1 cellular context compared by ENCODE assay signal in genomic region chr21:37266515-37267221, GRCh38.
TF ChIP-seq lines count a peak whose summit lies in the region.

No MANE protein-coding gene starts in this region.

TF ChIP-seq in K562, 482 proteins besides CTCF, POLR2A, EP300 and RAD21 (continued from another document and continues in another):
- 0 out of 2 replicates have a peak, but pooled peaks have one; percentile 45 for TF ChIP-seq THAP12 (CRISPR knock-in tag; IDR thresholded peaks at IDR 0.05)
- TF ChIP-seq NFXL1 (CRISPR knock-in tag; IDR thresholded peaks at IDR 0.05) = no peak
- peak; percentile 66 for TF ChIP-seq PCBP2 (IDR thresholded peaks at IDR 0.05; ENCODE audit: low read depth, low read length, poor library complexity, severe bottlenecking)
- no peak for TF ChIP-seq U2AF2 (optimal IDR thresholded peaks at IDR 0.05; ENCODE audit: low read depth, low read length)
- TF ChIP-seq ARID1B (IDR thresholded peaks at IDR 0.05) = no peak
- peak; percentile 49; the same call in 1 of the 2 replicates for TF ChIP-seq ZBTB1 (CRISPR knock-in tag; IDR thresholded peaks at IDR 0.05; ENCODE audit: borderline replicate concordance, low read depth)
- no peak for TF ChIP-seq PHF21A (IDR thresholded peaks at IDR 0.05; ENCODE audit: borderline replicate concordance, low read depth)
- TF ChIP-seq EP400 (IDR thresholded peaks at IDR 0.05) = no peak
- TF ChIP-seq E2F4 (CRISPR knock-in tag; IDR thresholded peaks at IDR 0.05; ENCODE audit: low read depth) = peak; percentile 50; the same call in 1 of the 2 replicates
- TF ChIP-seq PBX2 (CRISPR knock-in tag; IDR thresholded peaks at IDR 0.05; ENCODE audit: low read depth) = no peak
- TF ChIP-seq PBX2 (tag; conservative IDR thresholded peaks at IDR 0.05; ENCODE audit: low read depth) = no peak
- TF ChIP-seq ZNF184 (CRISPR knock-in tag; IDR thresholded peaks at IDR 0.05) = no peak
- no peak for TF ChIP-seq TSC22D4 (tag; IDR thresholded peaks at IDR 0.05)
- TF ChIP-seq PREB (CRISPR knock-in tag; IDR thresholded peaks at IDR 0.05) = 0 out of 2 replicates have a peak, but pooled peaks have one; percentile 60
- TF ChIP-seq ZNF354B (CRISPR knock-in tag; IDR thresholded peaks at IDR 0.05) = no peak
- TF ChIP-seq SIRT6 (IDR thresholded peaks at IDR 0.05; ENCODE audit: low read depth, low read length) = no peak
- peak; percentile 77; the same call in 1 of the 2 replicates for TF ChIP-seq E2F3 (CRISPR knock-in tag; IDR thresholded peaks at IDR 0.05)
- no peak for TF ChIP-seq ZNF143 (CRISPR knock-in tag; IDR thresholded peaks at IDR 0.05)
- 0 out of 2 replicates have a peak, but pooled peaks have one; percentile 44 for TF ChIP-seq ZSCAN32 (CRISPR knock-in tag; IDR thresholded peaks at IDR 0.05)
- no peak for TF ChIP-seq NCOR1 (IDR thresholded peaks at IDR 0.05)
- TF ChIP-seq TEAD1 (CRISPR knock-in tag; IDR thresholded peaks at IDR 0.05) = no peak
- peak; percentile 73; the same call in 1 of the 2 replicates for TF ChIP-seq RREB1 (CRISPR knock-in tag; IDR thresholded peaks at IDR 0.05)
- no peak for TF ChIP-seq ZC3H11A (IDR thresholded peaks at IDR 0.05; ENCODE audit: low read depth, low read length)
- peak; percentile 98; the same call in 1 of the 2 replicates for TF ChIP-seq KAT7 (CRISPR knock-in tag; IDR thresholded peaks at IDR 0.05; ENCODE audit: borderline replicate concordance)
- TF ChIP-seq ZNF3 (CRISPR knock-in tag; IDR thresholded peaks at IDR 0.05) = peak; percentile 68; the same call in 1 of the 2 replicates
- no peak for TF ChIP-seq NFATC3 (IDR thresholded peaks at IDR 0.05)
- no peak for TF ChIP-seq ZNF280A (IDR thresholded peaks at IDR 0.05; ENCODE audit: low read depth, partially characterized antibody)
- no peak for TF ChIP-seq SIN3A (IDR thresholded peaks at IDR 0.05; ENCODE audit: borderline replicate concordance in 2 of 2, control insufficient read depth in 1 of 2, low read depth in 2 of 2, low read length in 2 of 2)
- TF ChIP-seq RBBP5 (IDR thresholded peaks at IDR 0.05; ENCODE audit: borderline replicate concordance, insufficient read depth, low read length, poor library complexity, severe bottlenecking) = peak; percentile 37
- TF ChIP-seq TAF7 (tag; IDR thresholded peaks at IDR 0.05) = no peak
- TF ChIP-seq NELFE (IDR thresholded peaks at IDR 0.05; ENCODE audit: insufficient read depth, insufficient read length) = no peak
- TF ChIP-seq ZEB2 (IDR thresholded peaks at IDR 0.05) = peak; percentile 77
- TF ChIP-seq TEAD2 (tag; IDR thresholded peaks at IDR 0.05) = no peak
- 0 out of 2 replicates have a peak, but pooled peaks have one; percentile 17 for TF ChIP-seq AFF4 (CRISPR knock-in tag; IDR thresholded peaks at IDR 0.05)
- 0 out of 2 replicates have a peak, but pooled peaks have one; percentile 14 for TF ChIP-seq HIVEP1 (CRISPR knock-in tag; IDR thresholded peaks at IDR 0.05)
- TF ChIP-seq ZNF12 (CRISPR knock-in tag; IDR thresholded peaks at IDR 0.05) = peak; percentile 55; the same call in 1 of the 2 replicates
- peak; percentile 14 to 20 for TF ChIP-seq E2F6 (IDR thresholded peaks at IDR 0.05; ENCODE audit: borderline replicate concordance in 1 of 2, extremely low read depth in 1 of 2, insufficient read depth in 1 of 2, insufficient read length in 1 of 2, low read depth in 1 of 2, low read length in 1 of 2, poor library complexity in 1 of 2, severe bottlenecking in 1 of 2)
- TF ChIP-seq NR4A1 (CRISPR knock-in tag; IDR thresholded peaks at IDR 0.05) = peak; percentile 15; the same call in 1 of the 2 replicates
- TF ChIP-seq NR4A1 (tag; IDR thresholded peaks at IDR 0.05) = no peak
- TF ChIP-seq CBX8 (IDR thresholded peaks at IDR 0.05; ENCODE audit: borderline replicate concordance, extremely low read depth, low read depth, low read length, poor library complexity, severe bottlenecking) = no peak
- no peak for TF ChIP-seq KLF1 (tag; IDR thresholded peaks at IDR 0.05)
- TF ChIP-seq ESRRB (CRISPR knock-in tag; IDR thresholded peaks at IDR 0.05; ENCODE audit: borderline replicate concordance) = no peak
- TF ChIP-seq LEF1 (IDR thresholded peaks at IDR 0.05) = no peak; the same call in 1 of the 2 replicates
- TF ChIP-seq MTA2 (IDR thresholded peaks at IDR 0.05; ENCODE audit: low read depth) = no peak
- TF ChIP-seq NONO (IDR thresholded peaks at IDR 0.05; ENCODE audit: low read depth in 2 of 2, low read length in 1 of 2) = no peak
- TF ChIP-seq TAL1 (IDR thresholded peaks at IDR 0.05) = no peak
